34 cellular contexts compared by ENCODE assay signal in the genomic region with DNA sequence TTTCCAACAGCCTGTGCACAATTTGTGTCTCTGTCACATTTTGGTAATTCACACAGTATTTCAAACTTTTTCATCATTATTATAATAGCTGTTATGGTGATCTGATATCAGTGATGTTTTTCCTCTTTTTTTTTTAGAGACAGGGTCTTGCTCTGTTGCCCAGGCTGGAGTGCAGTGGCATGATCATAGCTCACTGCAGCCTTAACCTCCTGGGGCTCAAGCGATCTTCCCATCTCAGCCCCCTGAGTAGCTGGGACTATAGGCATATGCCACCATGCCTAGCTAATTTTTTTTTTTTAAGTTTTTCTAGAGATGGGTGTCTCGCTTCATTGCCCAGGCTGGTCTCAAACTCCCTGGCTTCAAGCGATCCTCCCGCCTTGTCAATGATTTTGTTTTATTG. TPM values are rescaled to one million over a fixed set of nuclear protein-coding genes. Genes with fewer than 3 reads are reported as not detected.
"Had no signal": no experiment of that assay in that cellular context is flagged by ENCODE, and none has a peak within 500 bp of the region (broad histone marks: within the 10 kb centered on the region; RNA-seq: fewer than 3 reads in every experiment).

No MANE protein-coding gene starts in this region.

- H3K27me3 Mint-ChIP-seq: naive thymus-derived CD4-positive, alpha-beta T cell; progenitor cell of endocrine pancreas; stimulated activated memory B cell treated with anti-CD40 and anti-IgM and Interleukin-4, amounts not matched to agents 10 μg/mL and 1 μg/mL and 100 μg/mL, for 72 hours; stimulated activated naive CD8-positive, alpha-beta T cell treated with anti-CD3 and anti-CD28 coated beads, Interleukin-15, amount 100 ng/mL, for 72 hours had no signal

- H3K27ac Mint-ChIP-seq: neural progenitor cell; stimulated activated memory B cell treated with anti-CD40 and anti-IgM and Interleukin-4, amounts not matched to agents 10 μg/mL and 1 μg/mL and 100 μg/mL, for 72 hours; stimulated activated naive CD8-positive, alpha-beta T cell treated with anti-CD3 and anti-CD28 coated beads, Interleukin-15, amount 100 ng/mL, for 72 hours had no signal

- H3K4me3 ChIP-seq: neural progenitor cell, ovary, psoas muscle, skin epidermis, smooth muscle cell, spleen, suprapubic skin, testis, tibial artery, upper lobe of left lung, vagina had no signal

- FAIRE-seq: urothelium cell line had no signal

- H3K27ac ChIP-seq: neural progenitor cell, ovary, parathyroid adenoma, psoas muscle, skin epidermis, spleen, suprapubic skin, tibial artery, upper lobe of left lung, vagina had no signal

- DNase-seq: naive thymus-derived CD4-positive, alpha-beta T cell; occipital lobe; ovary; posterior cingulate gyrus; psoas muscle; right cardiac atrium; spleen; stimulated activated CD4-positive, alpha-beta T cell treated with anti-CD3 and anti-CD28 coated beads, Interleukin-12 subunit alpha, Interleukin-12 subunit beta, amount 100 ng/mL, for 4 hours; stimulated activated CD4-positive, alpha-beta T cell treated with anti-CD3 and anti-CD28 coated beads, Interleukin-1b, Interleukin-23, amount 100 ng/mL, for 48 hours; stimulated activated CD4-positive, alpha-beta T cell treated with anti-CD3 and anti-CD28 coated beads, Interleukin-4, amount 100 ng/mL, for 1 hour; stimulated activated CD4-positive, alpha-beta T cell treated with anti-CD3 and anti-CD28 coated beads, Interleukin-4, amount 100 ng/mL, for 4 hours; stimulated activated CD8-positive, alpha-beta memory T cell treated with anti-CD3 and anti-CD28 coated beads, Interleukin-4, amount 100 ng/mL, for 48 hours; stimulated activated naive CD4-positive, alpha-beta T cell; stimulated activated naive CD8-positive, alpha-beta T cell treated with anti-CD3 and anti-CD28 coated beads, Interleukin-15, amount 100 ng/mL, for 72 hours; stimulated activated naive CD8-positive, alpha-beta T cell treated with anti-CD3 and anti-CD28 coated beads, Interleukin-15, Interleukin-2, amounts not matched to agents 100 U/mL and 50 U/mL, for 24 hours; substantia nigra; testis; tibial artery; trophoblast cell; upper lobe of left lung had no signal

- H3K36me3 Mint-ChIP-seq: neural progenitor cell; stimulated activated memory B cell treated with anti-CD40 and anti-IgM and Interleukin-4, amounts not matched to agents 10 μg/mL and 1 μg/mL and 100 μg/mL, for 72 hours had no signal

- H3K9ac ChIP-seq: neural progenitor cell, parathyroid adenoma had no signal

- H3K4me3 Mint-ChIP-seq: naive thymus-derived CD4-positive, alpha-beta T cell; stimulated activated memory B cell treated with anti-CD40 and anti-IgM and Interleukin-4, amounts not matched to agents 10 μg/mL and 1 μg/mL and 100 μg/mL, for 72 hours; stimulated activated naive CD8-positive, alpha-beta T cell treated with anti-CD3 and anti-CD28 coated beads, Interleukin-15, amount 100 ng/mL, for 72 hours had no signal

- H3K9me3 Mint-ChIP-seq: naive thymus-derived CD4-positive, alpha-beta T cell; nephron; neural progenitor cell; stimulated activated memory B cell treated with anti-CD40 and anti-IgM and Interleukin-4, amounts not matched to agents 10 μg/mL and 1 μg/mL and 100 μg/mL, for 72 hours; stimulated activated naive CD8-positive, alpha-beta T cell treated with anti-CD3 and anti-CD28 coated beads, Interleukin-15, amount 100 ng/mL, for 72 hours had no signal

- H3K4me2 ChIP-seq: neural progenitor cell, smooth muscle cell had no signal

- ATAC-seq: naive thymus-derived CD4-positive, alpha-beta T cell; psoas muscle; right cardiac atrium; sciatic nerve; stimulated activated memory B cell treated with anti-CD40 and anti-IgM and Interleukin-4, amounts not matched to agents 10 μg/mL and 1 μg/mL and 100 μg/mL, for 72 hours; stimulated activated naive CD8-positive, alpha-beta T cell treated with anti-CD3 and anti-CD28 coated beads, Interleukin-15, amount 100 ng/mL, for 72 hours; stimulated activated naive CD8-positive, alpha-beta T cell treated with anti-CD3 and anti-CD28 coated beads, Interleukin-15, Interleukin-2, amounts not matched to agents 100 U/mL and 50 U/mL, for 24 hours had no signal

- H3K27me3 ChIP-seq: neural progenitor cell, ovary, spleen, suprapubic skin, testis, tibial artery, upper lobe of left lung, vagina had no signal

- H3K9me3 ChIP-seq: ovary, psoas muscle, spleen, suprapubic skin, testis, tibial artery, upper lobe of left lung, vagina had no signal

- H2AFZ ChIP-seq: neural progenitor cell, parathyroid adenoma had no signal

- H3K36me3 ChIP-seq: neural progenitor cell, ovary, vagina had no signal

RNA-seq across cellular contexts. Expression of a gene that starts 11.6 kb away (rescaled TPM):
- total RNA-seq: naive thymus-derived CD4-positive, alpha-beta T cell; occipital lobe; osteoblast; progenitor cell of endocrine pancreas; renal cortical epithelial cell had no signal
- polyA plus RNA-seq: naive thymus-derived CD4-positive, alpha-beta T cell; neural cell had no signal
